Comparison of ENCODE assay signal across 19 cellular contexts in genomic region chr16:7861891-7862585, GRCh38.
"Had no signal": no experiment of that assay in that cellular context is flagged by ENCODE, and none has a peak within 500 bp of the region (broad histone marks: within the 10 kb centered on the region; RNA-seq: fewer than 3 reads in every experiment).

No MANE protein-coding gene starts in this region.

- H3K36me3 ChIP-seq: gastrocnemius medialis, heart right ventricle, neutrophil, right lobe of liver, suprapubic skin, thyroid gland had no signal

- H3K9me3 ChIP-seq: gastrocnemius medialis, neutrophil, psoas muscle, right lobe of liver, suprapubic skin, thyroid gland had no signal

- H3K4me3 ChIP-seq: gastrocnemius medialis, heart right ventricle, lung, psoas muscle, right lobe of liver, suprapubic skin, thyroid gland had no signal

- H3K27ac ChIP-seq: gastrocnemius medialis, heart right ventricle, neutrophil, psoas muscle, right lobe of liver, suprapubic skin, thyroid gland had no signal

- H3K4me1 ChIP-seq: gastrocnemius medialis, heart right ventricle, psoas muscle, right lobe of liver, suprapubic skin, thyroid gland had no signal

- FAIRE-seq: colon, endometrium, urothelium cell line had no signal

- DNase-seq: gastrocnemius medialis; heart right ventricle; left colon; left ventricle myocardium superior; mesenchymal stem cell; naive thymus-derived CD4-positive, alpha-beta T cell; psoas muscle; retina; right lobe of liver; stimulated activated CD4-positive, alpha-beta T cell treated with anti-CD3 and anti-CD28 coated beads, Interleukin-4, amount 100 ng/mL, for 1 hour; stimulated activated CD8-positive, alpha-beta memory T cell treated with anti-CD3 and anti-CD28 coated beads, Interleukin-4, amount 100 ng/mL, for 48 hours; stimulated activated naive CD8-positive, alpha-beta T cell treated with anti-CD3 and anti-CD28 coated beads, Interleukin-15, Interleukin-2, amounts not matched to agents 100 U/mL and 50 U/mL, for 24 hours; thyroid gland had no signal

- H3K27me3 ChIP-seq: gastrocnemius medialis, neutrophil, right lobe of liver, suprapubic skin, thyroid gland had no signal
